17 cellular contexts compared by ENCODE assay signal in the genomic region with DNA sequence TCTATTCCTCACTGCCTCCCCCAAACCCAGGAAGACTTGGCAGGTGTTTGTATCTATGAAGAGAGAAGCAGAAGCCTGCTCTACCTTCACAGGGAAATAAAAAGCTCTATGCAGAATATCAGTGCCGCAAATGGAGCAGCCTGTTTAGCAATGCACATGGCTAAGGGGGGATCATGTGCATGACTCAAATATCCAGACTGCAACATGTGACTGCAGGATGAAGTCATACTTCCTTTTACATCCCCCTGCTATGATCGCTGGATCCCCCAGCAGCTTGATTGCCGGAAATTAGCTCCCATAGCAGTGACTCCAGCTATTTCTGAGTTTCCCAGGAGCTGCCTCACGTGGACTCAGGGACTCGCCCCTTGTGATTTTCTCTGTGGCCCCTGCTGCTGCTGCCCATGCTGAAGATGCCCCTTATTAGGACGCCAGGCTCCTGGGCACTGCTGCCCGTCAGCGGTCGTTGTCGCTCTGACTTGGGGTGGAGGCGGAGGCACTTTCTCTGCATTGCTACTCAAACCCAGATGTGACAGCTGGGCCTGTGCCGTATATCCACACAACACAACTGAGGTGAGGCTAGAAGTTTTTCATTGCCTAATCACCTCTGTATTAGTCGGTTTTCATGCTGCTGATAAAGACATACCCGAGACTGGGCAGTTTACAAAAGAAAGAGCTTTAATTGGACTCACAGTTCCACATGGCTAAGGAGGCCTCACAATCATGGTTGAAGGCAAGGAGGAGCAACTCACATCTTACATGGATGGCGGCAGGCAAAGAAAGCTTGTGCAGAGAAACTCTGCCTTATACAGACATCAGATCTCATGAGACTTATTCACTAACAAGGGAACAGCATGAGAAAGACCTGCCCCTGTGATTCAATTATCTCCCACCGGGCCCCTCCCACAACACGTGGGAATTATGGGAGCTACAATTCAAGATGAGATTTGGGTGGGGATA.
A peak's percentile ranks its signal among the peaks of the same experiment; 100 is the strongest.
DNase-seq lines count a peak whose midpoint lies in the region; ATAC-seq and TF ChIP-seq lines count a peak whose summit lies in the region.
"Had no signal": no experiment of that assay in that cellular context is flagged by ENCODE, and none has a peak within 500 bp of the region (broad histone marks: within the 10 kb centered on the region; RNA-seq: fewer than 3 reads in every experiment).

No MANE protein-coding gene starts in this region.

- H3K4me1 Mint-ChIP-seq in effector memory CD8-positive, alpha-beta T cell (ENCODE audit: low read depth in 2 of 2): peaks cover 0 to 9% of the 10 kb centered on the region in 2 donors

- TF ChIP-seq CTCF in foreskin fibroblast (IDR thresholded peaks at IDR 0.05; ENCODE audit: low read depth, low read length) (no peak), prostate gland (IDR thresholded peaks at IDR 0.05) (no peak)

- H3K27me3 Mint-ChIP-seq in effector memory CD8-positive, alpha-beta T cell: no peaks in the 10 kb centered on the region
- H3K27me3 Mint-ChIP-seq: CD4-positive, alpha-beta memory T cell; naive thymus-derived CD8-positive, alpha-beta T cell had no signal

- peak overlapping the region in 1 of 3 donors; percentile 9 for H3K9ac ChIP-seq in skeletal muscle tissue (ENCODE audit: low read depth in 1 of 3, low read length in 3 of 3)

- DNase-seq in GM04504 (ENCODE audit: low read depth) (peak; percentile 26), T1000 (lab: John Stamatoyannopoulos, UW) (peak; percentile 30), foreskin fibroblast (peak; percentile 56 to 62), NCI-H2196 treated with DMSO at 0.1 percent for 48 hours (lab: John Stamatoyannopoulos, UW; ENCODE audit: unreplicated experiment) (no peak), OCI-M2 (lab: John Stamatoyannopoulos, UW; ENCODE audit: unreplicated experiment) (no peak), prostate gland (ENCODE audit: low spot score) (no peak)
- DNase-seq in effector memory CD8-positive, alpha-beta T cell: no peak
- DNase-seq: activated CD4-positive, alpha-beta T cell treated with anti-CD3 and anti-CD28 coated beads for 1 hour; CD4-positive, alpha-beta memory T cell; dorsolateral prefrontal cortex; GDM1; glutamatergic neuron; H9; naive thymus-derived CD8-positive, alpha-beta T cell; stimulated activated naive CD4-positive, alpha-beta T cell treated with Interleukin-2 at 50 U/mL for 16 hours had no signal

- no peak overlapping the region for H3K27ac Mint-ChIP-seq in effector memory CD8-positive, alpha-beta T cell
- H3K27ac Mint-ChIP-seq: CD4-positive, alpha-beta memory T cell; H9 had no signal

- H3K27me3 ChIP-seq in skeletal muscle tissue (ENCODE audit: control insufficient read depth in 3 of 3, insufficient read depth in 3 of 3, low read length in 3 of 3): no peaks in the 10 kb centered on the region
- no peaks in the 10 kb centered on the region for H3K27me3 ChIP-seq in prostate gland (replicated peaks; ENCODE audit: insufficient read depth)
- H3K27me3 ChIP-seq: dorsolateral prefrontal cortex, right atrium auricular region had no signal

- H3K9me3 ChIP-seq in skeletal muscle tissue (ENCODE audit: control insufficient read depth in 3 of 3, low read length in 3 of 3) (no peaks in the 10 kb centered on the region), prostate gland (no peaks in the 10 kb centered on the region)
- H3K9me3 ChIP-seq: right atrium auricular region had no signal

- 95% methylated on average over 17 of the region's 17 CpGs for WGBS in prostate gland

- H3K4me3 ChIP-seq in foreskin fibroblast (ENCODE audit: low read depth in 1 of 2, low read length in 2 of 2) (no peak overlapping the region), skeletal muscle tissue (ENCODE audit: low read length in 3 of 3) (peak overlapping the region in 1 of 3 donors; percentile 46), prostate gland (no peak overlapping the region)
- H3K4me3 ChIP-seq: dorsolateral prefrontal cortex, right atrium auricular region had no signal

- no peak for ATAC-seq in effector memory CD8-positive, alpha-beta T cell (replicated peaks)
- ATAC-seq: naive thymus-derived CD8-positive, alpha-beta T cell had no signal

- no peaks in the 10 kb centered on the region for H3K36me3 Mint-ChIP-seq in effector memory CD8-positive, alpha-beta T cell (ENCODE audit: insufficient read depth)

- no peaks in the 10 kb centered on the region for H3K9me3 Mint-ChIP-seq in effector memory CD8-positive, alpha-beta T cell
- H3K9me3 Mint-ChIP-seq: naive thymus-derived CD8-positive, alpha-beta T cell had no signal

- H3K4me3 Mint-ChIP-seq in effector memory CD8-positive, alpha-beta T cell: no peak overlapping the region
- H3K4me3 Mint-ChIP-seq: CD4-positive, alpha-beta memory T cell; H9; naive thymus-derived CD8-positive, alpha-beta T cell had no signal

- intact Hi-C loops in prostate gland (cut with DNase I): no loop called here

- H3K36me3 ChIP-seq in skeletal muscle tissue (ENCODE audit: control insufficient read depth in 3 of 3, insufficient read depth in 3 of 3, low read length in 3 of 3) (no peaks in the 10 kb centered on the region), prostate gland (no peaks in the 10 kb centered on the region)
- H3K36me3 ChIP-seq: right atrium auricular region had no signal

- no peak for TF ChIP-seq POLR2A in prostate gland (IDR thresholded peaks at IDR 0.05)

- H3K27ac ChIP-seq in skeletal muscle tissue (ENCODE audit: low read depth, low read length): peak overlapping the region; percentile 46
- no peak overlapping the region for H3K27ac ChIP-seq in prostate gland
- H3K27ac ChIP-seq: right atrium auricular region had no signal

- peaks cover 7 to 10% (median 10%) of the 10 kb centered on the region in 3 donors for H3K4me1 ChIP-seq in skeletal muscle tissue (ENCODE audit: control insufficient read depth in 3 of 3, insufficient read depth in 3 of 3, low read length in 3 of 3)
- H3K4me1 ChIP-seq in prostate gland (replicated peaks): no peaks in the 10 kb centered on the region

Comparison
In these comparisons a context has a peak if more than half of its experiments do, and no peak if none do; other contexts are left out.
1. DNase-seq: peak in GM04504 (single experiment), T1000 (single experiment) and foreskin fibroblast (2 of 2); none in NCI-H2196 treated with DMSO at 0.1 percent for 48 hours (single experiment), OCI-M2 (single experiment), effector memory CD8-positive, alpha-beta T cell (0 of 3) and prostate gland (single experiment).